Comparison of ENCODE assay signal across 8 cellular contexts in the genomic region with DNA sequence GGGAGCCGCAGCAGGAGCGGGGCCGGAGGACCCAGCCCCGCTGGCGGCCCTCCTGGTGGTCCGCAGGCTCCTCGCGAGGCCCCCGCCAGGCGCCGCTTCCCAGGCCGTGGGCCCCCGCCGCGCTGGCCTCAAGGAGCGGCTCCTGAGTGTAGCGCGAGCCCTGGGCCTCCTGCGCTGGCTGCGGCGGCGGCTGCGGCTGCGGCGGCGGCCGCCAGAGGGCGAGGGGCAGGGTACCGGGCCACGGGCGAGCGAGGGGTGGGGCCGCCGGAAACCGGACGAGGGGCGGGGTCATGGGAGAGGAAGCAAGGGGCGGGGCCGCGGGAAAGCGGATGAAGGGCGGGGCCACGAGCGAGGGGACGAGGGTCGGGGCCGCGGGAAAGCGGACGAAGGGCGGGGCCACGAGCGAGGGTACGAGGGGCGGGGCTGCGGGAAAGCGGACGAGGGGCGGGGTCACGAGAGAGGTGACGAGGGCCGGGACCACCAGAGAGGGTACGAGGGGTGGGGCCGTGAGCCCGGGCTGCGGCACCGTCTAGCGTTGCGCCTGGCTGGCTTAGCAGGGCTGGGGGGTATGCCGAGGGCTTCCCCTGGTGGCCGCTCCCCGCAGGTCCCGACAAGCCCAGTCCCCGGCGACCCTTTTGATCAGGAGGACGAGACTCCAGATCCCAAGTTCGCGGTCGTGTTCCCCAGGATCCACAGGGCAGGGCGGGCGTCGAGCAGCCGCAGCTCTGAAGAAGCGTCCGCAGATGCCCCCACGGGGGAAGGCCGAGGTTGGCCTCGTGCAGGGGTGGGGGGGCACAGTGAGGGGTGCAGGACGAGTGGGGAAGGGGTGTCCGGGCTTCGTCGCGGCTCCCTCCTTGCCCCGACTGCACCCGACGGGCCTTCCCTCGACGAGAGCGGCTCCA. TPM values are rescaled to one million over a fixed set of nuclear protein-coding genes. Genes with fewer than 3 reads are reported as not detected.
DNase-seq lines count a peak whose midpoint lies in the region; ATAC-seq lines count a peak whose summit lies in the region.

No MANE protein-coding gene starts in this region.

- DNase-seq in C1 segment of cervical spinal cord (lab: John Stamatoyannopoulos, UW) (peak in 13 of 14 donors; percentile 49 to 93 (median 85)), mesendoderm (peak; percentile 93)
- DNase-seq in NK-92 treated with Interleukin-12 subunit alpha and Interleukin-12 subunit beta, amount 100 ng/mL, for 24 hours (lab: John Stamatoyannopoulos, UW): peak; percentile 90
- peak; percentile 93 for DNase-seq in activated CD8-positive, alpha-beta memory T cell treated with anti-CD3 and anti-CD28 coated beads, Interleukin-2, amount 50 U/mL, for 24 hours (ENCODE audit: extremely low read depth)
- peak; percentile 93 for DNase-seq in stimulated activated CD8-positive, alpha-beta memory T cell treated with anti-CD3 and anti-CD28 coated beads, Interleukin-12 subunit alpha, Interleukin-12 subunit beta, amount 100 ng/mL, for 1 hour (ENCODE audit: low read depth)

- peak overlapping the region; percentile 95 for H3K18ac ChIP-seq in mesendoderm (ENCODE audit: low read length)

- H2BK5ac ChIP-seq in mesendoderm (ENCODE audit: low read length): no peak overlapping the region

- H3K79me1 ChIP-seq in mesendoderm (ENCODE audit: low read length): no peaks in the 10 kb centered on the region

- no peak overlapping the region for H2AK5ac ChIP-seq in mesendoderm (ENCODE audit: low read length)

- H3K36me3 ChIP-seq in HUES48 (ENCODE audit: control insufficient read depth, insufficient read depth, low read length): no peaks in the 10 kb centered on the region
- H3K36me3 ChIP-seq in endocrine pancreas (ENCODE audit: control insufficient read depth, insufficient read depth, low read length): no peaks in the 10 kb centered on the region
- H3K36me3 ChIP-seq in mesendoderm (ENCODE audit: control insufficient read depth, insufficient read depth, low read length): no peaks in the 10 kb centered on the region

- H3K9me3 ChIP-seq in HUES48 (ENCODE audit: control insufficient read depth, insufficient read depth, low read length): no peaks in the 10 kb centered on the region
- no peaks in the 10 kb centered on the region for H3K9me3 ChIP-seq in endocrine pancreas (ENCODE audit: control insufficient read depth, low read length)

- H3K4ac ChIP-seq in mesendoderm (ENCODE audit: low read depth, low read length): peak overlapping the region; percentile 96

- H3K79me2 ChIP-seq in mesendoderm (ENCODE audit: control insufficient read depth, insufficient read depth, low read length): no peaks in the 10 kb centered on the region

- H3K4me1 ChIP-seq in HUES48 (ENCODE audit: control insufficient read depth, insufficient read depth, low read length) (peaks cover 4% of the 10 kb centered on the region; the same call in 1 of the 2 replicates), endocrine pancreas (ENCODE audit: control insufficient read depth, insufficient read depth, low read length) (no peaks in the 10 kb centered on the region), mesendoderm (ENCODE audit: control insufficient read depth, low read depth, low read length) (no peaks in the 10 kb centered on the region)

- peak overlapping the region; percentile 85 for H3K4me2 ChIP-seq in mesendoderm (ENCODE audit: low read length)

- H2BK15ac ChIP-seq in mesendoderm (replicated peaks; ENCODE audit: low read depth): no peak overlapping the region

- ATAC-seq in GM19455 (IDR thresholded peaks at IDR 0.05; ENCODE audit: unreplicated experiment): peak; percentile 65

- H3K4me3 ChIP-seq in HUES48 (ENCODE audit: low read depth, low read length) (peak overlapping the region; percentile 72), endocrine pancreas (ENCODE audit: control insufficient read depth, insufficient read depth, low read length) (no peak overlapping the region), mesendoderm (ENCODE audit: low read length) (no peak overlapping the region)

- peak overlapping the region; percentile 91 for H3K56ac ChIP-seq in mesendoderm (ENCODE audit: low read length)

- WGBS in mesendoderm (ENCODE audit: extremely low coverage, insufficient coverage, low lambda C conversion rate): no CpG with 5 or more reads among the region's 99 CpGs

- H3K27ac ChIP-seq in HUES48 (ENCODE audit: low read depth, low read length) (no peak overlapping the region), mesendoderm (ENCODE audit: low read depth, low read length) (peak overlapping the region; percentile 86)

- H3K9ac ChIP-seq in HUES48 (ENCODE audit: low read depth, low read length): peak overlapping the region; percentile 51; the same call in 1 of the 2 replicates
- peak overlapping the region; percentile 77 for H3K9ac ChIP-seq in endocrine pancreas (ENCODE audit: control insufficient read depth, insufficient read depth, low read length)
- peak overlapping the region; percentile 91 for H3K9ac ChIP-seq in mesendoderm (ENCODE audit: low read length)

- H3K27me3 ChIP-seq in HUES48 (ENCODE audit: control insufficient read depth, insufficient read depth, low read length) (no peaks in the 10 kb centered on the region; the same call in 1 of the 2 replicates), endocrine pancreas (ENCODE audit: control insufficient read depth, insufficient read depth, low read length) (no peaks in the 10 kb centered on the region), mesendoderm (ENCODE audit: insufficient read depth, low read length, poor library complexity) (no peaks in the 10 kb centered on the region)

- no peak overlapping the region for H4K8ac ChIP-seq in mesendoderm (ENCODE audit: low read depth, low read length)

- H2BK120ac ChIP-seq in mesendoderm (ENCODE audit: low read depth, low read length): no peak overlapping the region

- H4K5ac ChIP-seq in mesendoderm (ENCODE audit: low read length): no peak overlapping the region

- H3K23ac ChIP-seq in mesendoderm (ENCODE audit: low read length): peak overlapping the region; percentile 9

RNA-seq across cellular contexts. Expression of a gene that starts 1.7 kb away (rescaled TPM):
- polyA plus RNA-seq in mesendoderm (2013, experiment 1 of 2): 1.8 TPM
- 1.1 TPM for polyA plus RNA-seq in mesendoderm (2013, experiment 2 of 2)

RNA-seq across cellular contexts. Expression of a gene that starts 44.0 kb away (rescaled TPM):
- not detected for polyA plus RNA-seq in mesendoderm (2013, experiment 1 of 2)
- polyA plus RNA-seq in mesendoderm (2013, experiment 2 of 2): 0.03 TPM
